14 cellular contexts compared by ENCODE assay signal in genomic region chr15:50114381-50114780, GRCh38. TPM values are rescaled to one million over a fixed set of nuclear protein-coding genes. Genes with fewer than 3 reads are reported as not detected.
DNase-seq lines count a peak whose midpoint lies in the region; ATAC-seq, FAIRE-seq and TF ChIP-seq lines count a peak whose summit lies in the region.
"Had no signal": no experiment of that assay in that cellular context is flagged by ENCODE, and none has a peak within 500 bp of the region (broad histone marks: within the 10 kb centered on the region; RNA-seq: fewer than 3 reads in every experiment).

No MANE protein-coding gene starts in this region.

- POLR2A ChIA-PET in GM12878 (lab: Charles Lee) = no interaction called here
- POLR2A ChIA-PET in OCI-LY7 (lab: Charles Lee) = no interaction called here

- TF ChIP-seq EP300 in GM12878 (IDR thresholded peaks at IDR 0.05; ENCODE audit: borderline replicate concordance in 1 of 2, control insufficient read depth in 1 of 2, low read depth in 2 of 2, low read length in 2 of 2) = no peak

- H4K20me1 ChIP-seq in BLaER1 treated with 17β-estradiol and CSF1 and Interleukin-3, amounts not matched to agents 10 nM and 100 nM = no peaks in the 10 kb centered on the region
- H4K20me1 ChIP-seq in GM12878 (ENCODE audit: control insufficient read depth, insufficient read depth) = no peaks in the 10 kb centered on the region
- no peaks in the 10 kb centered on the region for H4K20me1 ChIP-seq in OCI-LY7 (ENCODE audit: insufficient read depth, low read length)

- peak overlapping the region in 4 of 10 experiments; percentile 22 to 41 (median 34); a peak in 5 of 20 replicates for H3K4me3 ChIP-seq in BLaER1 treated with 17β-estradiol and CSF1 and Interleukin-3, amounts not matched to agents 10 nM and 100 nM
- H3K4me3 ChIP-seq in GM12878 (no peak overlapping the region), thyroid gland (replicated peaks in 1 of 3) (no peak overlapping the region), OCI-LY7 (ENCODE audit: low read depth, low read length, poor library complexity, severe bottlenecking) (no peak overlapping the region)

- H3K36me3 ChIP-seq in BLaER1 treated with 17β-estradiol and CSF1 and Interleukin-3, amounts not matched to agents 10 nM and 100 nM = no peaks in the 10 kb centered on the region
- H3K36me3 ChIP-seq in GM12878 (ENCODE audit: control insufficient read depth in 2 of 2, insufficient read depth in 2 of 2, low read length in 1 of 2) = no peaks in the 10 kb centered on the region
- H3K36me3 ChIP-seq in thyroid gland = no peaks in the 10 kb centered on the region
- H3K36me3 ChIP-seq in OCI-LY7 (ENCODE audit: insufficient read depth, low read length) = no peaks in the 10 kb centered on the region

- H3K79me2 ChIP-seq in GM12878 (ENCODE audit: control insufficient read depth, insufficient read depth, low read length) (no peaks in the 10 kb centered on the region), OCI-LY7 (ENCODE audit: insufficient read depth, low read depth, low read length) (no peaks in the 10 kb centered on the region)

- CTCF ChIA-PET in GM12878 (lab: Yijun Ruan, JAX) (interaction anchor here (0.8 to 3.5 kb wide), 7 partner anchors 11 to 202 kb away, joined by 3 to 9 read pairs (median 4); no protein-coding TSS in a partner anchor), OCI-LY7 (lab: Charles Lee; ENCODE audit: unreplicated experiment) (no interaction called here)

- no peaks in the 10 kb centered on the region for H3K9me2 ChIP-seq in OCI-LY7 (ENCODE audit: insufficient read depth, low read length)

- no peak for FAIRE-seq in GM12878 (lab: Jason Lieb, UNC)

- SMC1A ChIA-PET in GM12878 (lab: Charles Lee; ENCODE audit: uncharacterized antibody, unreplicated experiment) = interaction anchor here (1.2 kb wide), 1 partner anchor 35 kb away, joined by 4 read pairs; no protein-coding TSS in a partner anchor

- in situ Hi-C loops in GM12878 (cut with MboI) = no loop called here

- H3K27me3 ChIP-seq in BLaER1 treated with 17β-estradiol and CSF1 and Interleukin-3, amounts not matched to agents 10 nM and 100 nM = no peaks in the 10 kb centered on the region
- peaks cover 0 to 6% of the 10 kb centered on the region in 2 experiments; a peak in 2 of 4 replicates for H3K27me3 ChIP-seq in GM12878 (replicated peaks in 1 of 2; ENCODE audit: control insufficient read depth in 2 of 2, insufficient read depth in 2 of 2, low read length in 1 of 2)
- H3K27me3 ChIP-seq in thyroid gland = no peaks in the 10 kb centered on the region

- H2AFZ ChIP-seq in GM12878 (ENCODE audit: control insufficient read depth, low read depth, low read length) (no peak overlapping the region), OCI-LY7 (ENCODE audit: low read length) (no peak overlapping the region)

- no peak for TF ChIP-seq POLR2A in GM12878 (IDR thresholded peaks at IDR 0.05; ENCODE audit: low read depth, low read length)
- no peak for TF ChIP-seq POLR2A in thyroid gland (IDR thresholded peaks at IDR 0.05)

- peak overlapping the region; percentile 27 to 96 (median 73); a peak in 21 of 22 replicates for H3K4me2 ChIP-seq in BLaER1 treated with 17β-estradiol and CSF1 and Interleukin-3, amounts not matched to agents 10 nM and 100 nM
- H3K4me2 ChIP-seq in GM12878 (ENCODE audit: control insufficient read depth, insufficient read depth) (no peak overlapping the region), OCI-LY7 (ENCODE audit: low read length) (no peak overlapping the region)

- H3K4me1 ChIP-seq in BLaER1 treated with 17β-estradiol and CSF1 and Interleukin-3, amounts not matched to agents 10 nM and 100 nM = peaks cover 23 to 91% (median 70%) of the 10 kb centered on the region in 10 experiments
- H3K4me1 ChIP-seq in GM12878 (ENCODE audit: control insufficient read depth, insufficient read depth, low read length) (peaks cover 8% of the 10 kb centered on the region), thyroid gland (peaks cover 5% of the 10 kb centered on the region in 2 donors), OCI-LY7 (ENCODE audit: insufficient read depth, low read length, poor library complexity, severe bottlenecking) (no peaks in the 10 kb centered on the region)

- DNase-seq in MV-4-11 (lab: John Stamatoyannopoulos, UW) (peak; percentile 93), GM12878 (ENCODE audit: low read depth, low spot score) (no peak), midbrain (lab: John Stamatoyannopoulos, UW) (peak; percentile 17), epidermal melanocyte (ENCODE audit: insufficient read length, low spot score) (no peak), thyroid gland (no peak), OCI-LY7 (ENCODE audit: low spot score) (no peak)
- DNase-seq in stimulated activated CD4-positive, alpha-beta T cell treated with anti-CD3 and anti-CD28 coated beads, Interleukin-12 subunit alpha, Interleukin-12 subunit beta, amount 100 ng/mL, for 4 hours = no peak
- DNase-seq: activated CD4-positive, alpha-beta memory T cell treated with anti-CD3 and anti-CD28 coated beads for 36 hours; activated gamma-delta T cell; stimulated activated CD4-positive, alpha-beta T cell treated with anti-CD3 and anti-CD28 coated beads, Interleukin-2, amount 100 ng/mL, for 24 hours had no signal

- ATAC-seq in GM12878 = no peak
- ATAC-seq: HCT116 had no signal

- intact Hi-C loops in GM12878 (cut with micrococcal nuclease; ENCODE audit: unreplicated experiment) (no loop called here), thyroid gland (cut with DNase I) (no loop called here), OCI-LY7 (cut with micrococcal nuclease; ENCODE audit: unreplicated experiment) (no loop called here)

- TF ChIP-seq CTCF in GM12878 (IDR thresholded peaks at IDR 0.05 in 2 of 3, conservative IDR thresholded peaks at IDR 0.05 in 1 of 3; ENCODE audit: control insufficient read depth in 2 of 3, extremely low read depth in 1 of 3, insufficient read depth in 1 of 3, low read depth in 3 of 3, low read length in 3 of 3) = no peak
- TF ChIP-seq CTCF in thyroid gland (IDR thresholded peaks at IDR 0.05) = no peak
- no peak for TF ChIP-seq CTCF in OCI-LY7 (conservative IDR thresholded peaks at IDR 0.05; ENCODE audit: low read length)

- 0% methylated on average over 2 of the region's 2 CpGs for WGBS in GM12878 (ENCODE audit: insufficient coverage, insufficient replicate concordance, low lambda C conversion rate, missing lambda C conversion rate)
- WGBS in thyroid gland, 2 donors = 78 to 89% methylated on average over 2 of the region's 2 CpGs

- RAD21 ChIA-PET in GM12878 (lab: Charles Lee; ENCODE audit: unreplicated experiment) = no interaction called here

- peak overlapping the region in 5 of 11 experiments; percentile 2 to 76 (median 70); a peak in 7 of 22 replicates for H3K9ac ChIP-seq in BLaER1 treated with 17β-estradiol and CSF1 and Interleukin-3, amounts not matched to agents 10 nM and 100 nM
- H3K9ac ChIP-seq in GM12878 (ENCODE audit: control insufficient read depth, insufficient read depth, low read length) = no peak overlapping the region

- peaks cover 0 to 8% (median 0%) of the 10 kb centered on the region in 11 experiments; a peak in 2 of 22 replicates for H3K9me3 ChIP-seq in BLaER1 treated with 17β-estradiol and CSF1 and Interleukin-3, amounts not matched to agents 10 nM and 100 nM (replicated peaks in 1 of 11)
- H3K9me3 ChIP-seq in GM12878 (replicated peaks; ENCODE audit: control insufficient read depth, insufficient read depth, low read length) (no peaks in the 10 kb centered on the region), thyroid gland (no peaks in the 10 kb centered on the region), OCI-LY7 (ENCODE audit: low read length) (no peaks in the 10 kb centered on the region)

- H3K27ac ChIP-seq in BLaER1 treated with 17β-estradiol and CSF1 and Interleukin-3, amounts not matched to agents 10 nM and 100 nM = peak overlapping the region in 8 of 11 experiments; percentile 33 to 84 (median 68); a peak in 16 of 22 replicates
- no peak overlapping the region for H3K27ac ChIP-seq in GM12878 (ENCODE audit: control insufficient read depth, insufficient read depth)
- H3K27ac ChIP-seq in thyroid gland = no peak overlapping the region
- no peak overlapping the region for H3K27ac ChIP-seq in OCI-LY7 (ENCODE audit: low read depth, low read length, poor library complexity, severe bottlenecking)

- TF ChIP-seq RAD21 in GM12878 (IDR thresholded peaks at IDR 0.05; ENCODE audit: insufficient read depth, low read depth, low read length) = no peak

- BruUV-seq in GM12878 (replicated peaks; lab: Mats Ljungman, UMichigan) = no TSS peak
- BruUV-seq in OCI-LY7 (replicated peaks; lab: Mats Ljungman, UMichigan) = no TSS peak

TF ChIP-seq in GM12878, 131 proteins besides CTCF, POLR2A, EP300 and RAD21:
- no peak for TF ChIP-seq MTA3 (IDR thresholded peaks at IDR 0.05; ENCODE audit: borderline replicate concordance, low read length)
- TF ChIP-seq SPI1 (IDR thresholded peaks at IDR 0.05; ENCODE audit: borderline replicate concordance, insufficient read depth, low read depth, low read length) = peak; percentile 22; the same call in 1 of the 2 replicates

RNA-seq across cellular contexts. Expression of gene ATP8B4, which starts 4.7 kb away (rescaled TPM):
- 0.49 and 1.2 TPM in 2 replicates for total RNA-seq in GM12878 (2013; cell fraction: nucleolus; rRNA removed)
- total RNA-seq in GM12878 (2014; rRNA removed) (0.23 and 0.49 TPM in 2 replicates), GM12878 (2014; rRNA removed; fragmentation: Illumina TruSeq; extraction: Trizol) (0.27 and 0.55 TPM in 2 replicates), GM12878 (2021) (0.23 and 0.56 TPM in 2 replicates), thyroid gland (10 to 100 TPM in 1 of 4 donors, 1 to 10 TPM in 3; 5.2 to 24.3 (median 7.6) TPM), OCI-LY7 (2022) (not detected in 2 replicates)
- polyA plus RNA-seq in GM12878 (2011; ENCODE audit: low read depth) = 0.05 TPM
- polyA plus RNA-seq in GM12878 (2011; rRNA removed) (0.15 and 0.29 TPM in 2 replicates), GM12878 (2014; fragmentation: Illumina TruSeq; extraction: Trizol) (0.10 and 0.82 TPM in 2 replicates), GM12878 (2014; fragmentation: Nextera tagmentation; extraction: Ambion mirVana) (under 1 TPM; 0.02 TPM), GM12878 (2014; rRNA removed) (0.08 TPM in 2 replicates), GM12878 (2016; fragmentation: Nextera tagmentation; extraction: Ambion mirVana) (under 1 TPM; 0.48 to 0.94 TPM)
- 0.08 and 0.09 TPM in 2 replicates for polyA plus RNA-seq in GM12878 (2011; cell fraction: cytosol; rRNA removed)
- 0.25 and 0.33 TPM in 2 replicates for polyA plus RNA-seq in GM12878 (2011; cell fraction: nucleus; rRNA removed)
- 0.11 and 0.12 TPM in 2 replicates for polyA plus RNA-seq in GM12878 (2012)
- polyA minus RNA-seq in GM12878 (2011; rRNA and poly(A)+ RNA removed) = 0.72 and 2.7 TPM in 2 replicates
- polyA minus RNA-seq in GM12878 (2011; cell fraction: cytosol; rRNA and poly(A)+ RNA removed) = not detected in 2 replicates
- 1.4 and 1.5 TPM in 2 replicates for polyA minus RNA-seq in GM12878 (2011; cell fraction: nucleus; rRNA and poly(A)+ RNA removed)
- not detected in 2 replicates for total RNA-seq in OCI-LY7 (2014; rRNA removed; shearing (Covaris generic))
- total RNA-seq: MCF 10A, pulmonary artery endothelial cell had no signal

Comparison
In these comparisons a context has a peak if more than half of its experiments do, and no peak if none do; other contexts are left out.
1. H3K27ac ChIP-seq: peak in BLaER1 treated with 17β-estradiol and CSF1 and Interleukin-3, amounts not matched to agents 10 nM and 100 nM (8 of 11); none in GM12878 (single experiment), thyroid gland (0 of 3) and OCI-LY7 (single experiment).
2. H3K4me2 ChIP-seq: peak in BLaER1 treated with 17β-estradiol and CSF1 and Interleukin-3, amounts not matched to agents 10 nM and 100 nM (11 of 11); none in GM12878 (single experiment) and OCI-LY7 (single experiment).
3. DNase-seq: peak in MV-4-11 (single experiment) and midbrain (single experiment); none in GM12878 (single experiment), stimulated activated CD4-positive, alpha-beta T cell treated with anti-CD3 and anti-CD28 coated beads, Interleukin-12 subunit alpha, Interleukin-12 subunit beta, amount 100 ng/mL, for 4 hours (single experiment), epidermal melanocyte (single experiment), thyroid gland (0 of 2) and OCI-LY7 (single experiment).